Comparison of ENCODE assay signal across 9 cellular contexts in genomic region chr22:31945478-31945815, GRCh38. TPM values are rescaled to one million over a fixed set of nuclear protein-coding genes. Genes with fewer than 3 reads are reported as not detected.
DNase-seq lines count a peak whose midpoint lies in the region; ATAC-seq, FAIRE-seq and TF ChIP-seq lines count a peak whose summit lies in the region.
"Had no signal": no experiment of that assay in that cellular context is flagged by ENCODE, and none has a peak within 500 bp of the region (broad histone marks: within the 10 kb centered on the region; RNA-seq: fewer than 3 reads in every experiment).

No MANE protein-coding gene starts in this region.

- H3K79me2 ChIP-seq in GM12878 (ENCODE audit: control insufficient read depth, insufficient read depth, low read length), result peaks cover 50% of the 10 kb centered on the region

- FAIRE-seq in A549 (lab: Jason Lieb, UNC) (no peak), GM12878 (lab: Jason Lieb, UNC) (no peak)
- FAIRE-seq: G401.6 had no signal

- H3K36me3 ChIP-seq in HAP-1 (replicated peaks), result peaks cover 38% of the 10 kb centered on the region
- H3K36me3 ChIP-seq in GM12878 (ENCODE audit: control insufficient read depth in 2 of 2, insufficient read depth in 2 of 2, low read length in 1 of 2), result peaks cover 0 to 6% of the 10 kb centered on the region in 2 experiments
- H3K36me3 ChIP-seq in lung (ENCODE audit: control insufficient read depth in 2 of 2, insufficient read depth in 2 of 2, low read length in 2 of 2), result peaks cover 0 to 2% of the 10 kb centered on the region in 2 donors

- ATAC-seq in A549 (no peak), GM12878 (peak; percentile 8), lung (ENCODE audit: insufficient read depth, low FRiP score) (no peak), GM19324 (IDR thresholded peaks at IDR 0.05; ENCODE audit: low FRiP score, unreplicated experiment) (no peak), HG02840 (IDR thresholded peaks at IDR 0.05; ENCODE audit: low FRiP score, unreplicated experiment) (no peak), GM21360 (IDR thresholded peaks at IDR 0.05; ENCODE audit: unreplicated experiment) (no peak)

- SMC1A ChIA-PET in GM12878 (lab: Charles Lee; ENCODE audit: uncharacterized antibody, unreplicated experiment), result interaction anchor here (0.7 to 10.0 kb wide), 7 partner anchors 10 to 467 kb away, joined by 3 to 99 read pairs (median 4); partner anchors contain the start of genes PISD and RTCB

- TF ChIP-seq POLR2A in A549 (IDR thresholded peaks at IDR 0.05; ENCODE audit: low read length) (no peak), GM12878 (IDR thresholded peaks at IDR 0.05; ENCODE audit: low read depth, low read length) (no peak)

- CTCF ChIA-PET in A549 (lab: Yijun Ruan, JAX) (interaction anchor here (1.1 to 3.7 kb wide), 4 partner anchors 12 to 280 kb away, joined by 3 to 15 read pairs (median 11); no protein-coding TSS in a partner anchor), GM12878 (lab: Yijun Ruan, JAX) (interaction anchor here (0.7 to 7.1 kb wide), 13 partner anchors 10 to 288 kb away, joined by 3 to 140 read pairs (median 3); partner anchors contain the start of gene PISD)

- TF ChIP-seq EP300 in A549 (IDR thresholded peaks at IDR 0.05) (no peak), GM12878 (IDR thresholded peaks at IDR 0.05; ENCODE audit: borderline replicate concordance in 1 of 2, control insufficient read depth in 1 of 2, low read depth in 2 of 2, low read length in 2 of 2) (no peak)

- H3K4me1 ChIP-seq in A549, result peaks cover 30% of the 10 kb centered on the region
- H3K4me1 ChIP-seq in HAP-1, result peaks cover 11% of the 10 kb centered on the region
- H3K4me1 ChIP-seq in GM12878 (ENCODE audit: control insufficient read depth, insufficient read depth, low read length), result peaks cover 13% of the 10 kb centered on the region
- peaks cover 5 to 8% of the 10 kb centered on the region in 2 donors for H3K4me1 ChIP-seq in lung (ENCODE audit: control insufficient read depth in 2 of 2, insufficient read depth in 2 of 2, low read length in 2 of 2)

- H3K27me3 ChIP-seq in HAP-1 (ENCODE audit: low read depth) (no peaks in the 10 kb centered on the region), GM12878 (replicated peaks in 1 of 2; ENCODE audit: control insufficient read depth in 2 of 2, insufficient read depth in 2 of 2, low read length in 1 of 2) (no peaks in the 10 kb centered on the region), lung (ENCODE audit: control insufficient read depth, insufficient read depth) (no peaks in the 10 kb centered on the region)

- BruUV-seq in GM12878 (replicated peaks; lab: Mats Ljungman, UMichigan), result no TSS peak

- H3K27ac ChIP-seq in A549 (peak overlapping the region; percentile 100), GM12878 (ENCODE audit: control insufficient read depth, insufficient read depth) (peak overlapping the region; percentile 83), lung (ENCODE audit: low read depth in 1 of 2, low read length in 1 of 2) (peak overlapping the region; percentile 98 to 99)

- peak overlapping the region; percentile 96 for H3K4me3 ChIP-seq in A549
- H3K4me3 ChIP-seq in HAP-1, result peak overlapping the region; percentile 79
- H3K4me3 ChIP-seq in GM12878, result peak overlapping the region; percentile 100
- H3K4me3 ChIP-seq in lung, result peak overlapping the region; percentile 91

- WGBS in A549 (ENCODE audit: missing lambda C conversion rate), result 2% methylated on average over 12 of the region's 12 CpGs
- under 1% methylated on average over 12 of the region's 12 CpGs for WGBS in GM12878 (ENCODE audit: insufficient coverage, insufficient replicate concordance, low lambda C conversion rate, missing lambda C conversion rate)
- 3% methylated on average over 12 of the region's 12 CpGs for WGBS in lung, 2 donors

- POLR2A ChIA-PET in A549 (lab: Yijun Ruan, JAX) (no interaction called here), GM12878 (lab: Charles Lee) (interaction anchor here (0.9 to 1.5 kb wide), 4 partner anchors 9 to 279 kb away, joined by 3 to 6 read pairs (median 3); no protein-coding TSS in a partner anchor)

- no peak for DNase-seq in A549 (ENCODE audit: low read depth in 1 of 2, low spot score in 1 of 2)
- DNase-seq in HAP-1 (ENCODE audit: low spot score in 2 of 2), result no peak
- no peak for DNase-seq in GM12878 (ENCODE audit: low read depth, low spot score)
- DNase-seq in lung (ENCODE audit: low spot score), result no peak
- no peak for DNase-seq in NCI-H1092 treated with DMSO at 0.1 percent for 48 hours (lab: John Stamatoyannopoulos, UW)

- in situ Hi-C loops in HAP-1 (cut with MboI; ENCODE audit: low sequenced_read_pairs), result loop anchor here (10.0 kb wide), 1 partner anchor 191 kb away; the partner anchor contains the start of genes DEPDC5 and PRR14L
- in situ Hi-C loops in GM12878 (cut with MboI), result loop anchor here (5.0 kb wide), 1 partner anchor 283 kb away; the partner anchor contains the start of gene PISD

- 0 out of 2 replicates have a peak, but pooled peaks cover 3% of the 10 kb centered on the region for H4K20me1 ChIP-seq in GM12878 (ENCODE audit: control insufficient read depth, insufficient read depth)

- RAD21 ChIA-PET in GM12878 (lab: Charles Lee; ENCODE audit: unreplicated experiment), result interaction anchor here (0.7 to 4.0 kb wide), 3 partner anchors 25 to 280 kb away, joined by 3 to 29 read pairs (median 5); no protein-coding TSS in a partner anchor

- peak overlapping the region; percentile 93 for H3K4me2 ChIP-seq in A549
- peak overlapping the region; percentile 75 for H3K4me2 ChIP-seq in GM12878 (ENCODE audit: control insufficient read depth, insufficient read depth)

- TF ChIP-seq RAD21 in A549 (conservative IDR thresholded peaks at IDR 0.05 in 1 of 2, IDR thresholded peaks at IDR 0.05 in 1 of 2), result no peak
- TF ChIP-seq RAD21 in GM12878 (IDR thresholded peaks at IDR 0.05; ENCODE audit: insufficient read depth, low read depth, low read length), result no peak

- H3K9me3 ChIP-seq in A549, result no peaks in the 10 kb centered on the region
- no peaks in the 10 kb centered on the region for H3K9me3 ChIP-seq in HAP-1
- no peaks in the 10 kb centered on the region for H3K9me3 ChIP-seq in GM12878 (replicated peaks; ENCODE audit: control insufficient read depth, insufficient read depth, low read length)
- H3K9me3 ChIP-seq in lung (ENCODE audit: control insufficient read depth in 2 of 2, insufficient read depth in 1 of 2, low read length in 1 of 2), result no peaks in the 10 kb centered on the region

- H2AFZ ChIP-seq in GM12878 (ENCODE audit: control insufficient read depth, low read depth, low read length), result peak overlapping the region; percentile 94

- TF ChIP-seq CTCF in A549 (IDR thresholded peaks at IDR 0.05), result no peak
- no peak for TF ChIP-seq CTCF in GM12878 (IDR thresholded peaks at IDR 0.05 in 2 of 3, conservative IDR thresholded peaks at IDR 0.05 in 1 of 3; ENCODE audit: control insufficient read depth in 2 of 3, extremely low read depth in 1 of 3, insufficient read depth in 1 of 3, low read depth in 3 of 3, low read length in 3 of 3)
- no peak for TF ChIP-seq CTCF in lung (IDR thresholded peaks at IDR 0.05; ENCODE audit: control extremely low read depth, extremely low read depth)

- intact Hi-C loops in GM12878 (cut with micrococcal nuclease; ENCODE audit: unreplicated experiment), result loop anchor here (2.0 kb wide), 1 partner anchor 191 kb away; the partner anchor contains the start of gene DEPDC5

- H3K9ac ChIP-seq in GM12878 (ENCODE audit: control insufficient read depth, insufficient read depth, low read length), result peak overlapping the region; percentile 91

TF ChIP-seq in A549, 52 proteins besides CTCF, POLR2A, EP300 and RAD21:
- TF ChIP-seq MAX (IDR thresholded peaks at IDR 0.05), result 0 out of 2 replicates have a peak, but pooled peaks have one; percentile 12
- no peak for TF ChIP-seq CHD2 (IDR thresholded peaks at IDR 0.05; ENCODE audit: low read length, partially characterized antibody)

TF ChIP-seq in GM12878, 131 proteins besides CTCF, POLR2A, EP300 and RAD21:
- TF ChIP-seq HDAC2 (IDR thresholded peaks at IDR 0.05) (no peak), BHLHE40 (IDR thresholded peaks at IDR 0.05; ENCODE audit: borderline replicate concordance in 1 of 2, low read depth in 2 of 2, low read length in 1 of 2) (peak in 1 of 2 experiments; percentile 48; a peak in 2 of 4 replicates), MXI1 (IDR thresholded peaks at IDR 0.05; ENCODE audit: low read depth, low read length) (0 out of 2 replicates have a peak, but pooled peaks have one; percentile 29)
TF ChIP-seq in GM12878: peak in this region for 2.

RNA-seq across cellular contexts. Expression of gene YWHAH, which starts 1.1 kb away (rescaled TPM):
- polyA plus RNA-seq in A549 (2011; rRNA removed) (113 and 137 TPM in 2 replicates), A549 (2017; fragmentation: RNase III; extraction: RNeasy Plus Mini Kit Qiagen cat#74134 plus additional on column Dnase treatment) (91.9 to 102 TPM (median 97.5 TPM) in 3 replicates), GM12878 (2011; rRNA removed) (82.6 and 103 TPM in 2 replicates), GM12878 (2014; fragmentation: Illumina TruSeq; extraction: Trizol) (142 and 145 TPM in 2 replicates), GM12878 (2014; fragmentation: Nextera tagmentation; extraction: Ambion mirVana) (10 to 100 TPM; 34.2 to 43.7 TPM), GM12878 (2014; rRNA removed) (115 and 126 TPM in 2 replicates), GM12878 (2016; fragmentation: Nextera tagmentation; extraction: Ambion mirVana) (100 to 1,000 TPM; 139 to 197 TPM), lung (10 to 100 TPM; 89.5 to 90.5 TPM)
- polyA plus RNA-seq in A549 (2012; cell fraction: cytosol; rRNA removed), result 110 and 125 TPM in 2 replicates
- polyA plus RNA-seq in A549 (2012; cell fraction: nucleus; rRNA removed), result 45.7 and 49.0 TPM in 2 replicates
- polyA minus RNA-seq in A549 (2011; rRNA and poly(A)+ RNA removed), result 62.2 and 63.2 TPM in 2 replicates
- total RNA-seq in GM12878 (2013; cell fraction: nucleolus; rRNA removed), result 12.9 and 14.1 TPM in 2 replicates
- total RNA-seq in GM12878 (2014; rRNA removed) (101 and 115 TPM in 2 replicates), GM12878 (2014; rRNA removed; fragmentation: Illumina TruSeq; extraction: Trizol) (90.0 and 97.6 TPM in 2 replicates), GM12878 (2021) (113 and 123 TPM in 2 replicates), lung (100 to 1,000 TPM in 1 of 2 donors, 10 to 100 TPM in 1; 50.1 to 151 TPM)
- 53.7 TPM for polyA plus RNA-seq in GM12878 (2011; ENCODE audit: low read depth)
- polyA plus RNA-seq in GM12878 (2011; cell fraction: cytosol; rRNA removed), result 82.1 and 82.3 TPM in 2 replicates
- 39.5 and 45.5 TPM in 2 replicates for polyA plus RNA-seq in GM12878 (2011; cell fraction: nucleus; rRNA removed)
- 55.0 and 66.9 TPM in 2 replicates for polyA plus RNA-seq in GM12878 (2012)
- polyA minus RNA-seq in GM12878 (2011; rRNA and poly(A)+ RNA removed), result 31.1 and 42.7 TPM in 2 replicates
- polyA minus RNA-seq in GM12878 (2011; cell fraction: cytosol; rRNA and poly(A)+ RNA removed), result 21.4 and 23.7 TPM in 2 replicates
- 8.2 and 15.4 TPM in 2 replicates for polyA minus RNA-seq in GM12878 (2011; cell fraction: nucleus; rRNA and poly(A)+ RNA removed)

Comparison
In these comparisons a context has a peak if more than half of its experiments do, and no peak if none do; other contexts are left out.
1. Of the 24 proteins assayed by ChIP-seq in both GM12878 and A549: peak only in GM12878: none; only in A549: MAX; in both: none; in neither: 22; mixed calls (peak in some experiments, not most) for 1.